1 cellular context compared by ENCODE assay signal in the genomic region with DNA sequence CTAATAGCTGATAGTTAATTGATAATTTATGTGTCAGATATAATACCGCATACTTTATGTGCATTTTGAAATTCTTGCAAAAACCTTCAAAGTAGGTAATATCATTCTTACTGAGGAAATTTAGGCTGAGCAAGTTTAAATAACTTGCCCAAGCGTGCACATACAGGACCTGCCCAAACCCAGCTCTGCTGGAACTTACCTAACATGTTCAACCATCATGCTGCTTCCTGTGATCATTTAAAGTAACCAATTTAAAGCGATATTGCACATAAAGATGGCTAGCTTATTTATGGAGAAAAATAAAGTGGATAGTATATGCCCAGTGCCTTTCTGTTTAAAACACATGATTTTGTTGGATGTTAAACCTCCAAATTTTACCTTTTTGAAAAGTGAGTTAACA.
TF ChIP-seq lines count a peak whose summit lies in the region.

No MANE protein-coding gene starts in this region.

TF ChIP-seq in GM12878, 131 proteins besides CTCF, POLR2A, EP300 and RAD21:
- TF ChIP-seq, protein P1, sequence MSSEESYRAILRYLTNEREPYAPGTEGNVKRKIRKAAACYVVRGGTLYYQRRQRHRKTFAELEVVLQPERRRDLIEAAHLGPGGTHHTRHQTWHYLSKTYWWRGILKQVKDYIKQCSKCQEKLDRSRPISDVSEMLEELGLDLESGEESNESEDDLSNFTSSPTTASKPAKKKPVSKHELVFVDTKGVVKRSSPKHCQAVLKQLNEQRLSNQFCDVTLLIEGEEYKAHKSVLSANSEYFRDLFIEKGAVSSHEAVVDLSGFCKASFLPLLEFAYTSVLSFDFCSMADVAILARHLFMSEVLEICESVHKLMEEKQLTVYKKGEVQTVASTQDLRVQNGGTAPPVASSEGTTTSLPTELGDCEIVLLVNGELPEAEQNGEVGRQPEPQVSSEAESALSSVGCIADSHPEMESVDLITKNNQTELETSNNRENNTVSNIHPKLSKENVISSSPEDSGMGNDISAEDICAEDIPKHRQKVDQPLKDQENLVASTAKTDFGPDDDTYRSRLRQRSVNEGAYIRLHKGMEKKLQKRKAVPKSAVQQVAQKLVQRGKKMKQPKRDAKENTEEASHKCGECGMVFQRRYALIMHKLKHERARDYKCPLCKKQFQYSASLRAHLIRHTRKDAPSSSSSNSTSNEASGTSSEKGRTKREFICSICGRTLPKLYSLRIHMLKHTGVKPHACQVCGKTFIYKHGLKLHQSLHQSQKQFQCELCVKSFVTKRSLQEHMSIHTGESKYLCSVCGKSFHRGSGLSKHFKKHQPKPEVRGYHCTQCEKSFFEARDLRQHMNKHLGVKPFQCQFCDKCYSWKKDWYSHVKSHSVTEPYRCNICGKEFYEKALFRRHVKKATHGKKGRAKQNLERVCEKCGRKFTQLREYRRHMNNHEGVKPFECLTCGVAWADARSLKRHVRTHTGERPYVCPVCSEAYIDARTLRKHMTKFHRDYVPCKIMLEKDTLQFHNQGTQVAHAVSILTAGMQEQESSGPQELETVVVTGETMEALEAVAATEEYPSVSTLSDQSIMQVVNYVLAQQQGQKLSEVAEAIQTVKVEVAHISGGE (CRISPR knock-in tag; IDR thresholded peaks at IDR 0.05), result no peak
- TF ChIP-seq, protein P2, sequence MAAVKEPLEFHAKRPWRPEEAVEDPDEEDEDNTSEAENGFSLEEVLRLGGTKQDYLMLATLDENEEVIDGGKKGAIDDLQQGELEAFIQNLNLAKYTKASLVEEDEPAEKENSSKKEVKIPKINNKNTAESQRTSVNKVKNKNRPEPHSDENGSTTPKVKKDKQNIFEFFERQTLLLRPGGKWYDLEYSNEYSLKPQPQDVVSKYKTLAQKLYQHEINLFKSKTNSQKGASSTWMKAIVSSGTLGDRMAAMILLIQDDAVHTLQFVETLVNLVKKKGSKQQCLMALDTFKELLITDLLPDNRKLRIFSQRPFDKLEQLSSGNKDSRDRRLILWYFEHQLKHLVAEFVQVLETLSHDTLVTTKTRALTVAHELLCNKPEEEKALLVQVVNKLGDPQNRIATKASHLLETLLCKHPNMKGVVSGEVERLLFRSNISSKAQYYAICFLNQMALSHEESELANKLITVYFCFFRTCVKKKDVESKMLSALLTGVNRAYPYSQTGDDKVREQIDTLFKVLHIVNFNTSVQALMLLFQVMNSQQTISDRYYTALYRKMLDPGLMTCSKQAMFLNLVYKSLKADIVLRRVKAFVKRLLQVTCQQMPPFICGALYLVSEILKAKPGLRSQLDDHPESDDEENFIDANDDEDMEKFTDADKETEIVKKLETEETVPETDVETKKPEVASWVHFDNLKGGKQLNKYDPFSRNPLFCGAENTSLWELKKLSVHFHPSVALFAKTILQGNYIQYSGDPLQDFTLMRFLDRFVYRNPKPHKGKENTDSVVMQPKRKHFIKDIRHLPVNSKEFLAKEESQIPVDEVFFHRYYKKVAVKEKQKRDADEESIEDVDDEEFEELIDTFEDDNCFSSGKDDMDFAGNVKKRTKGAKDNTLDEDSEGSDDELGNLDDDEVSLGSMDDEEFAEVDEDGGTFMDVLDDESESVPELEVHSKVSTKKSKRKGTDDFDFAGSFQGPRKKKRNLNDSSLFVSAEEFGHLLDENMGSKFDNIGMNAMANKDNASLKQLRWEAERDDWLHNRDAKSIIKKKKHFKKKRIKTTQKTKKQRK (IDR thresholded peaks at IDR 0.05; ENCODE audit: low read depth, low read length), result no peak
